In genomic region chr5:20972419-20972925, GRCh38 we compare ENCODE assay signal across 8 cellular contexts.
DNase-seq lines count a peak whose midpoint lies in the region; ATAC-seq, FAIRE-seq and TF ChIP-seq lines count a peak whose summit lies in the region.

No MANE protein-coding gene starts in this region.

- H3K4me1 ChIP-seq in body of pancreas (no peaks in the 10 kb centered on the region), upper lobe of right lung (no peaks in the 10 kb centered on the region)

- TF ChIP-seq POLR2A in body of pancreas (IDR thresholded peaks at IDR 0.05) (no peak), GM12891 (IDR thresholded peaks at IDR 0.05; ENCODE audit: low read depth, low read length) (no peak)

- FAIRE-seq in GM12891 (lab: Jason Lieb, UNC): no peak

- intact Hi-C loops in body of pancreas (cut with DNase I): no loop called here
- intact Hi-C loops in upper lobe of right lung (cut with DNase I): no loop called here

- no peak overlapping the region for H3K4me3 ChIP-seq in H7 (ENCODE audit: insufficient read depth, low read depth, low read length)
- H3K4me3 ChIP-seq in body of pancreas: no peak overlapping the region
- H3K4me3 ChIP-seq in upper lobe of right lung: peak overlapping the region; percentile 48

- ATAC-seq in body of pancreas: peak; percentile 71
- ATAC-seq in upper lobe of right lung: peak; percentile 79

- H3K27me3 ChIP-seq in H7 (ENCODE audit: control insufficient read depth, insufficient read depth, low read length): no peaks in the 10 kb centered on the region
- no peaks in the 10 kb centered on the region for H3K27me3 ChIP-seq in body of pancreas
- no peaks in the 10 kb centered on the region for H3K27me3 ChIP-seq in upper lobe of right lung

- WGBS in body of pancreas, 2 donors: 33 to 36% methylated on average over 7 of the region's 7 CpGs

- DNase-seq in DMS 273 treated with DMSO at 0.1 percent for 48 hours (lab: John Stamatoyannopoulos, UW): peak; percentile 42
- DNase-seq in H7: peak; percentile 1
- DNase-seq in NCI-H2029 treated with DMSO at 0.1 percent for 48 hours (lab: John Stamatoyannopoulos, UW): peak; percentile 48
- peak in 2 of 4 donors; percentile 14 to 24 for DNase-seq in body of pancreas
- peak; percentile 58 for DNase-seq in left kidney (ENCODE audit: low read depth, low spot score)
- peak; percentile 67 for DNase-seq in upper lobe of right lung
- DNase-seq in cerebellar cortex (ENCODE audit: low spot score): no peak
- no peak for DNase-seq in GM12891 (ENCODE audit: insufficient read length, low spot score)

- H3K36me3 ChIP-seq in H7 (replicated peaks; ENCODE audit: control insufficient read depth, insufficient read depth, low read length) (no peaks in the 10 kb centered on the region), body of pancreas (replicated peaks in 1 of 2; ENCODE audit: insufficient read depth in 1 of 2, low read depth in 2 of 2) (no peaks in the 10 kb centered on the region), upper lobe of right lung (no peaks in the 10 kb centered on the region)

- H3K27ac ChIP-seq in body of pancreas (no peak overlapping the region), upper lobe of right lung (peak overlapping the region; percentile 38)

- H3K9me3 ChIP-seq in body of pancreas: no peaks in the 10 kb centered on the region
- H3K9me3 ChIP-seq in upper lobe of right lung: no peaks in the 10 kb centered on the region

- TF ChIP-seq CTCF in body of pancreas (IDR thresholded peaks at IDR 0.05): peak in 2 of 7 experiments; percentile 19 to 24
- peak; percentile 32 for TF ChIP-seq CTCF in upper lobe of right lung (IDR thresholded peaks at IDR 0.05)

TF ChIP-seq in GM12891, 5 proteins besides CTCF, POLR2A, EP300 and RAD21:
- TF ChIP-seq SPI1 (IDR thresholded peaks at IDR 0.05; ENCODE audit: low read depth, low read length) (no peak), POLR2AphosphoS5 (IDR thresholded peaks at IDR 0.05; ENCODE audit: low read depth, low read length) (no peak), TAF1 (IDR thresholded peaks at IDR 0.05; ENCODE audit: low read depth, low read length) (no peak), PAX5 (IDR thresholded peaks at IDR 0.05; ENCODE audit: insufficient read depth, low read length, severe bottlenecking) (no peak), POU2F2 (IDR thresholded peaks at IDR 0.05; ENCODE audit: low read depth, low read length) (no peak)
TF ChIP-seq in GM12891: peak in this region for 0.

Comparison
In these comparisons a context has a peak if more than half of its experiments do, and no peak if none do; other contexts are left out.
1. DNase-seq: peak in DMS 273 treated with DMSO at 0.1 percent for 48 hours (single experiment), H7 (single experiment), NCI-H2029 treated with DMSO at 0.1 percent for 48 hours (single experiment), left kidney (single experiment) and upper lobe of right lung (single experiment); none in cerebellar cortex (single experiment) and GM12891 (single experiment).